Comparison of ENCODE assay signal across 14 cellular contexts in genomic region chr12:47785887-47786661, GRCh38. TPM values are rescaled to one million over a fixed set of nuclear protein-coding genes. Genes with fewer than 3 reads are reported as not detected.
A peak's percentile ranks its signal among the peaks of the same experiment; 100 is the strongest.
DNase-seq lines count a peak whose midpoint lies in the region; ATAC-seq and TF ChIP-seq lines count a peak whose summit lies in the region.
"Had no signal": no experiment of that assay in that cellular context is flagged by ENCODE, and none has a peak within 500 bp of the region (broad histone marks: within the 10 kb centered on the region; RNA-seq: fewer than 3 reads in every experiment).

No MANE protein-coding gene starts in this region.

- H3K4me1 Mint-ChIP-seq in activated naive CD4-positive, alpha-beta T cell treated with anti-CD3 and anti-CD28 coated beads, Interleukin-2, amount 10 ng/mL, durations not matched to agents 7 days and 5 days, result peaks cover 11% of the 10 kb centered on the region

- H3K9me3 Mint-ChIP-seq in activated naive CD4-positive, alpha-beta T cell treated with anti-CD3 and anti-CD28 coated beads, Interleukin-2, amount 10 ng/mL, durations not matched to agents 7 days and 5 days, result no peaks in the 10 kb centered on the region
- H3K9me3 Mint-ChIP-seq: nephron progenitor cell had no signal

- TF ChIP-seq POLR2A in suprapubic skin (IDR thresholded peaks at IDR 0.05), result no peak

- H3K27me3 ChIP-seq in ascending aorta (no peaks in the 10 kb centered on the region), muscle layer of duodenum (ENCODE audit: low read depth, low read length) (no peaks in the 10 kb centered on the region), suprapubic skin (no peaks in the 10 kb centered on the region), upper lobe of right lung (no peaks in the 10 kb centered on the region)
- H3K27me3 ChIP-seq: heart right ventricle, right lobe of liver had no signal

- peak overlapping the region; percentile 28 for H3K27ac Mint-ChIP-seq in activated naive CD4-positive, alpha-beta T cell treated with anti-CD3 and anti-CD28 coated beads, Interleukin-2, amount 10 ng/mL, durations not matched to agents 7 days and 5 days
- H3K27ac Mint-ChIP-seq: nephron progenitor cell had no signal

- H3K4me3 Mint-ChIP-seq in activated naive CD4-positive, alpha-beta T cell treated with anti-CD3 and anti-CD28 coated beads, Interleukin-2, amount 10 ng/mL, durations not matched to agents 7 days and 5 days, result no peak overlapping the region
- H3K4me3 Mint-ChIP-seq: nephron progenitor cell had no signal

- H3K4me1 ChIP-seq in ascending aorta (no peaks in the 10 kb centered on the region), muscle layer of duodenum (ENCODE audit: control insufficient read depth in 1 of 2, insufficient read depth in 2 of 2, low read length in 2 of 2) (no peaks in the 10 kb centered on the region), suprapubic skin (peaks cover 48% of the 10 kb centered on the region), upper lobe of right lung (no peaks in the 10 kb centered on the region)
- H3K4me1 ChIP-seq: HAP-1, right lobe of liver had no signal

- peak overlapping the region; percentile 52 to 74 for H3K27ac ChIP-seq in ascending aorta
- peak overlapping the region; percentile 29 for H3K27ac ChIP-seq in muscle layer of duodenum (ENCODE audit: low read length)
- peak overlapping the region; percentile 59 for H3K27ac ChIP-seq in suprapubic skin
- no peak overlapping the region for H3K27ac ChIP-seq in upper lobe of right lung
- H3K27ac ChIP-seq: right lobe of liver had no signal

- ATAC-seq in GM21717 (IDR thresholded peaks at IDR 0.05; ENCODE audit: unreplicated experiment) (no peak), upper lobe of right lung (no peak)
- ATAC-seq: heart right ventricle, right lobe of liver had no signal

- TF ChIP-seq CTCF in ascending aorta (IDR thresholded peaks at IDR 0.05) (no peak), suprapubic skin (IDR thresholded peaks at IDR 0.05) (no peak), upper lobe of right lung (IDR thresholded peaks at IDR 0.05) (no peak)

- H3K9me3 ChIP-seq in ascending aorta, result no peaks in the 10 kb centered on the region
- H3K9me3 ChIP-seq in muscle layer of duodenum (ENCODE audit: control insufficient read depth in 1 of 2, low read length in 2 of 2), result no peaks in the 10 kb centered on the region
- no peaks in the 10 kb centered on the region for H3K9me3 ChIP-seq in suprapubic skin
- no peaks in the 10 kb centered on the region for H3K9me3 ChIP-seq in upper lobe of right lung
- H3K9me3 ChIP-seq: HAP-1, heart right ventricle, right lobe of liver had no signal

- CTCF ChIA-PET in activated naive CD4-positive, alpha-beta T cell treated with anti-CD3 and anti-CD28 coated beads, Interleukin-2, amount 10 ng/mL, durations not matched to agents 7 days and 5 days (lab: Charles Lee), result interaction anchor here (0.9 to 1.3 kb wide), 6 partner anchors 16 to 53 kb away, joined by 3 read pairs; no protein-coding TSS in a partner anchor

- H3K36me3 Mint-ChIP-seq in activated naive CD4-positive, alpha-beta T cell treated with anti-CD3 and anti-CD28 coated beads, Interleukin-2, amount 10 ng/mL, durations not matched to agents 7 days and 5 days, result peaks cover 69% of the 10 kb centered on the region

- no peak for DNase-seq in activated naive CD4-positive, alpha-beta T cell treated with anti-CD3 and anti-CD28 coated beads, Interleukin-2, amount 10 ng/mL, durations not matched to agents 7 days and 5 days
- no peak for DNase-seq in activated naive CD4-positive, alpha-beta T cell (lab: John Stamatoyannopoulos, UW)
- DNase-seq in ascending aorta (ENCODE audit: low spot score in 2 of 2) (no peak), suprapubic skin (ENCODE audit: low spot score in 2 of 2) (peak in 1 of 2 donors; percentile 76), upper lobe of right lung (no peak), SHP77 (lab: John Stamatoyannopoulos, UW) (no peak)
- DNase-seq: Calu3, nephron progenitor cell, SIG-M5 had no signal

- WGBS in suprapubic skin, result 87% methylated on average over 6 of the region's 11 CpGs

- H3K36me3 ChIP-seq in ascending aorta, result peaks cover 85 to 92% of the 10 kb centered on the region in 2 donors
- H3K36me3 ChIP-seq in muscle layer of duodenum (ENCODE audit: control insufficient read depth in 1 of 2, insufficient read depth in 2 of 2, low read length in 2 of 2), result peaks cover 76 to 94% of the 10 kb centered on the region in 2 donors
- H3K36me3 ChIP-seq in suprapubic skin, result peaks cover 86% of the 10 kb centered on the region
- peaks cover 96% of the 10 kb centered on the region for H3K36me3 ChIP-seq in upper lobe of right lung

- H3K4me3 ChIP-seq in ascending aorta (no peak overlapping the region), muscle layer of duodenum (ENCODE audit: low read depth in 1 of 2, low read length in 2 of 2) (no peak overlapping the region), suprapubic skin (no peak overlapping the region), upper lobe of right lung (no peak overlapping the region)
- H3K4me3 ChIP-seq: HAP-1, heart right ventricle, right lobe of liver had no signal

- no peak for TF ChIP-seq EP300 in suprapubic skin (IDR thresholded peaks at IDR 0.05)

- no peaks in the 10 kb centered on the region for H3K27me3 Mint-ChIP-seq in activated naive CD4-positive, alpha-beta T cell treated with anti-CD3 and anti-CD28 coated beads, Interleukin-2, amount 10 ng/mL, durations not matched to agents 7 days and 5 days

- intact Hi-C loops in ascending aorta (cut with DNase I), result no loop called here
- intact Hi-C loops in upper lobe of right lung (cut with DNase I), result no loop called here

RNA-seq across cellular contexts. Expression of gene SLC48A1, which starts 13.0 kb away (rescaled TPM):
- 144 TPM for total RNA-seq in ascending aorta
- total RNA-seq in suprapubic skin, result 10 to 100 TPM; 38.2 to 53.6 (median 44.7) TPM
- total RNA-seq in upper lobe of right lung, result 40.9 TPM

RNA-seq across cellular contexts. Expression of gene RAPGEF3, which starts 27.4 kb away (rescaled TPM):
- total RNA-seq in ascending aorta, result 165 TPM
- total RNA-seq in suprapubic skin, result 10 to 100 TPM in 3 of 4 donors, 1 to 10 TPM in 1; 9.3 to 48.9 (median 20.0) TPM
- 69.6 TPM for total RNA-seq in upper lobe of right lung

RNA-seq across cellular contexts. Expression of gene HDAC7, which starts 33.6 kb away (rescaled TPM):
- 202 TPM for total RNA-seq in ascending aorta
- 100 to 1,000 TPM in 1 of 4 donors, 10 to 100 TPM in 3; 47.9 to 152 (median 76.2) TPM for total RNA-seq in suprapubic skin
- 135 TPM for total RNA-seq in upper lobe of right lung
